30 cellular contexts compared by ENCODE assay signal in the genomic region with DNA sequence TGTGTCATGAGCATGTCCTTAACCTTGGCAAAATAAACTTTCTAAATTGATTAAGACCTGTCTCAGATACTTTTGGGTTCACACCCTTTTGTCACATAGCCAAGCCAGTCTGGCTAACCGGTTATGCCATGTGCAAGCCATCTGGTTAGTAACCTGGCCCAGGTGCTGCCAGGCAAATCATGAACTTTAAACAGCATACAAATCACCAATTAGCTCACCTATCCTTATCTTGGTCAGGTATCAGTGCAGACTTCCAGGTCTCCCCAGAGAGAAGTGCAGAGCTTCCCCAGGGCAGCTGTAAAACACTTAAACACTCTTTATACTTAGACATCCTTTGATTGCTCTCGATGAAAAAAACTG. TPM values are rescaled to one million over a fixed set of nuclear protein-coding genes. Genes with fewer than 3 reads are reported as not detected.
DNase-seq lines count a peak whose midpoint lies in the region; ATAC-seq and TF ChIP-seq lines count a peak whose summit lies in the region.
"Had no signal": no experiment of that assay in that cellular context is flagged by ENCODE, and none has a peak within 500 bp of the region (broad histone marks: within the 10 kb centered on the region; RNA-seq: fewer than 3 reads in every experiment).

No MANE protein-coding gene starts in this region.

- no peak for TF ChIP-seq CTCF in WTC11 (IDR thresholded peaks at IDR 0.05)
- no peak for TF ChIP-seq CTCF in parathyroid adenoma (IDR thresholded peaks at IDR 0.05)
- no peak for TF ChIP-seq CTCF in sigmoid colon (IDR thresholded peaks at IDR 0.05)
- TF ChIP-seq CTCF in mesothelial cell of epicardium (IDR thresholded peaks at IDR 0.05; ENCODE audit: unreplicated experiment): no peak

- TF ChIP-seq EP300 in sigmoid colon (IDR thresholded peaks at IDR 0.05): no peak

- H3K4me3 ChIP-seq in HUES6 (ENCODE audit: low read depth, low read length) (no peak overlapping the region), iPS DF 6.9 (ENCODE audit: low read length) (no peak overlapping the region), parathyroid adenoma (ENCODE audit: low read depth, low read length) (no peak overlapping the region), sigmoid colon (no peak overlapping the region)
- H3K4me3 ChIP-seq: left ventricle myocardium inferior had no signal

- peak overlapping the region; percentile 17 for H3K4me3 Mint-ChIP-seq in WTC11
- no peak overlapping the region for H3K4me3 Mint-ChIP-seq in mesothelial cell of epicardium
- H3K4me3 Mint-ChIP-seq: activated CD8-positive, alpha-beta memory T cell treated with anti-CD3 and anti-CD28 coated beads, Interleukin-2, amount 10 ng/mL, durations not matched to agents 7 days and 5 days; activated naive CD4-positive, alpha-beta T cell treated with anti-CD3 and anti-CD28 coated beads, Interleukin-2, amount 10 ng/mL, durations not matched to agents 7 days and 5 days; activated T-cell treated with anti-CD3 and anti-CD28 coated beads, Interleukin-2, amount 50 U/mL, for 72 hours had no signal

- ATAC-seq in WTC11: no peak
- ATAC-seq in HG03457 (IDR thresholded peaks at IDR 0.05; ENCODE audit: unreplicated experiment): no peak
- ATAC-seq: activated CD8-positive, alpha-beta memory T cell treated with anti-CD3 and anti-CD28 coated beads, Interleukin-2, amount 10 ng/mL, durations not matched to agents 7 days and 5 days; activated T-cell treated with anti-CD3 and anti-CD28 coated beads, Interleukin-2, amount 50 U/mL, for 72 hours; sciatic nerve had no signal

- H3K27ac ChIP-seq in HUES6 (ENCODE audit: low read depth, low read length) (peak overlapping the region; percentile 74), iPS DF 6.9 (ENCODE audit: low read length) (peak overlapping the region; percentile 35), parathyroid adenoma (no peak overlapping the region), sigmoid colon (no peak overlapping the region)
- H3K27ac ChIP-seq: left ventricle myocardium inferior had no signal

- peak overlapping the region; percentile 96 for H3K27ac Mint-ChIP-seq in WTC11
- no peak overlapping the region for H3K27ac Mint-ChIP-seq in mesothelial cell of epicardium
- H3K27ac Mint-ChIP-seq: activated CD8-positive, alpha-beta memory T cell treated with anti-CD3 and anti-CD28 coated beads, Interleukin-2, amount 10 ng/mL, durations not matched to agents 7 days and 5 days; activated naive CD4-positive, alpha-beta T cell treated with anti-CD3 and anti-CD28 coated beads, Interleukin-2, amount 10 ng/mL, durations not matched to agents 7 days and 5 days; activated T-cell treated with anti-CD3 and anti-CD28 coated beads, Interleukin-2, amount 50 U/mL, for 72 hours had no signal

- H3K4me1 Mint-ChIP-seq in WTC11 (peaks cover 81% of the 10 kb centered on the region), mesothelial cell of epicardium (peaks cover 17% of the 10 kb centered on the region)
- H3K4me1 Mint-ChIP-seq: activated CD8-positive, alpha-beta memory T cell treated with anti-CD3 and anti-CD28 coated beads, Interleukin-2, amount 10 ng/mL, durations not matched to agents 7 days and 5 days; activated naive CD4-positive, alpha-beta T cell treated with anti-CD3 and anti-CD28 coated beads, Interleukin-2, amount 10 ng/mL, durations not matched to agents 7 days and 5 days had no signal

- CTCF ChIA-PET in WTC11 (lab: Charles Lee): no interaction called here

- no peaks in the 10 kb centered on the region for H3K27me3 ChIP-seq in HUES6 (ENCODE audit: control insufficient read depth, insufficient read depth, low read length)
- no peaks in the 10 kb centered on the region for H3K27me3 ChIP-seq in iPS DF 6.9 (ENCODE audit: control insufficient read depth, insufficient read depth, low read length)
- H3K27me3 ChIP-seq in parathyroid adenoma (ENCODE audit: control insufficient read depth, insufficient read depth, low read length): no peaks in the 10 kb centered on the region
- H3K27me3 ChIP-seq in sigmoid colon: peaks cover 0 to 11% (median 0%) of the 10 kb centered on the region in 3 donors

- H3K9me3 ChIP-seq in HUES6 (ENCODE audit: control insufficient read depth, insufficient read depth, low read depth, low read length): no peaks in the 10 kb centered on the region
- H3K9me3 ChIP-seq in iPS DF 6.9 (ENCODE audit: control insufficient read depth, insufficient read depth, low read length): no peaks in the 10 kb centered on the region
- H3K9me3 ChIP-seq in parathyroid adenoma (ENCODE audit: control insufficient read depth, low read length): no peaks in the 10 kb centered on the region
- H3K9me3 ChIP-seq in sigmoid colon: no peaks in the 10 kb centered on the region
- H3K9me3 ChIP-seq: left ventricle myocardium inferior had no signal

- WGBS in iPS DF 6.9 (ENCODE audit: insufficient coverage, insufficient read length): no CpG with 5 or more reads among the region's 2 CpGs
- 11 to 68% methylated on average over 2 of the region's 2 CpGs for WGBS in sigmoid colon, 2 donors

- DNase-seq in WTC11 (ENCODE audit: low spot score) (no peak), iPS DF 6.9 (ENCODE audit: low read depth, low spot score) (no peak), sigmoid colon (no peak), mesothelial cell of epicardium (ENCODE audit: low spot score in 2 of 2, unreplicated experiment in 2 of 2) (no peak)
- no peak for DNase-seq in stimulated activated CD4-positive, alpha-beta T cell treated with anti-CD3 and anti-CD28 coated beads, Interleukin-4, amount 100 ng/mL, for 4 hours
- DNase-seq: activated CD4-positive, alpha-beta T cell treated with anti-CD3 and anti-CD28 coated beads for 48 hours; activated CD8-positive, alpha-beta memory T cell treated with anti-CD3 and anti-CD28 coated beads, Interleukin-2, amount 10 ng/mL, durations not matched to agents 7 days and 5 days; activated naive CD4-positive, alpha-beta T cell treated with anti-CD3 and anti-CD28 coated beads, Interleukin-2, amount 10 ng/mL, durations not matched to agents 7 days and 5 days; activated T-cell treated with anti-CD3 and anti-CD28 coated beads, Interleukin-2, amount 50 U/mL, for 72 hours; amniotic stem cell; C1 segment of cervical spinal cord; cortex of kidney; EL; KG1; left ventricle myocardium inferior; midbrain; MM.1S; NCI-H1417 treated with DMSO at 0.1 percent for 48 hours; NCI-H2107; posterior cingulate gyrus; stimulated activated CD8-positive, alpha-beta memory T cell treated with anti-CD3 and anti-CD28 coated beads, Interleukin-4, amount 100 ng/mL, for 48 hours; trophoblast cell had no signal

- H3K9ac ChIP-seq in HUES6 (ENCODE audit: low read length) (no peak overlapping the region), parathyroid adenoma (no peak overlapping the region)

- no peaks in the 10 kb centered on the region for H3K79me2 ChIP-seq in parathyroid adenoma

- H3K9me3 Mint-ChIP-seq in WTC11 (peaks cover 6% of the 10 kb centered on the region), mesothelial cell of epicardium (peaks cover 5% of the 10 kb centered on the region)
- H3K9me3 Mint-ChIP-seq: activated naive CD4-positive, alpha-beta T cell treated with anti-CD3 and anti-CD28 coated beads, Interleukin-2, amount 10 ng/mL, durations not matched to agents 7 days and 5 days; activated T-cell treated with anti-CD3 and anti-CD28 coated beads, Interleukin-2, amount 50 U/mL, for 72 hours had no signal

- H2AFZ ChIP-seq in parathyroid adenoma: peak overlapping the region; percentile 20

- POLR2A ChIA-PET in WTC11 (lab: Charles Lee): no interaction called here

- no peak overlapping the region for H3K4me2 ChIP-seq in parathyroid adenoma (ENCODE audit: low read length)

- no peaks in the 10 kb centered on the region for H3K27me3 Mint-ChIP-seq in WTC11 (ENCODE audit: low read depth)
- peaks cover 10% of the 10 kb centered on the region for H3K27me3 Mint-ChIP-seq in mesothelial cell of epicardium (ENCODE audit: low read depth)

- intact Hi-C loops in sigmoid colon (cut with DNase I): no loop called here

- TF ChIP-seq POLR2A in sigmoid colon (IDR thresholded peaks at IDR 0.05): no peak

- no peaks in the 10 kb centered on the region; the same call in 1 of the 2 replicates for H3K36me3 Mint-ChIP-seq in WTC11
- H3K36me3 Mint-ChIP-seq in mesothelial cell of epicardium: no peaks in the 10 kb centered on the region
- H3K36me3 Mint-ChIP-seq: activated CD8-positive, alpha-beta memory T cell treated with anti-CD3 and anti-CD28 coated beads, Interleukin-2, amount 10 ng/mL, durations not matched to agents 7 days and 5 days; activated naive CD4-positive, alpha-beta T cell treated with anti-CD3 and anti-CD28 coated beads, Interleukin-2, amount 10 ng/mL, durations not matched to agents 7 days and 5 days had no signal

- H3K4me1 ChIP-seq in HUES6 (ENCODE audit: control insufficient read depth, insufficient read depth, low read length) (peaks cover 45% of the 10 kb centered on the region), iPS DF 6.9 (ENCODE audit: control insufficient read depth, insufficient read depth, low read length) (peaks cover 13% of the 10 kb centered on the region), parathyroid adenoma (peaks cover 3% of the 10 kb centered on the region), sigmoid colon (no peaks in the 10 kb centered on the region)
- H3K4me1 ChIP-seq: left ventricle myocardium inferior had no signal

- H3K36me3 ChIP-seq in HUES6 (ENCODE audit: control insufficient read depth, insufficient read depth, low read length): no peaks in the 10 kb centered on the region
- H3K36me3 ChIP-seq in iPS DF 6.9 (ENCODE audit: control insufficient read depth, insufficient read depth, low read length): no peaks in the 10 kb centered on the region
- no peaks in the 10 kb centered on the region for H3K36me3 ChIP-seq in parathyroid adenoma (ENCODE audit: control insufficient read depth, insufficient read depth, low read length)
- H3K36me3 ChIP-seq in sigmoid colon: no peaks in the 10 kb centered on the region
- H3K36me3 ChIP-seq: left ventricle myocardium inferior had no signal

TF ChIP-seq in WTC11, 78 proteins besides CTCF, POLR2A, EP300 and RAD21:
- 0 out of 2 replicates have a peak, but pooled peaks have one; percentile 4 for TF ChIP-seq CBFB (CRISPR knock-in tag; IDR thresholded peaks at IDR 0.05; ENCODE audit: low read depth)
- TF ChIP-seq FOXP1 (CRISPR knock-in tag; IDR thresholded peaks at IDR 0.05; ENCODE audit: borderline replicate concordance): no peak
TF ChIP-seq in WTC11: peak in this region for 1.

RNA-seq across cellular contexts. Expression of gene MC5R, which starts 14.9 kb away (rescaled TPM):
- total RNA-seq in WTC11 (2021) (0.14 to 0.27 TPM (median 0.15 TPM) in 3 replicates), sigmoid colon (not detected), mesothelial cell of epicardium (not detected in 3 replicates)
- not detected for polyA plus RNA-seq in sigmoid colon
- total RNA-seq: activated T-cell treated with anti-CD3 and anti-CD28 coated beads, Interleukin-2, amount 50 U/mL, for 72 hours; left ventricle myocardium inferior; NCI-H460; sciatic nerve; SK-MEL-5; T-helper 1 cell treated with Interleukin-12 subunit alpha and Interleukin-12 subunit beta and Interleukin-4 antibody, amounts not matched to agents 30 ng/mL and 1 ng/mL, for 36 hours had no signal
- polyA plus RNA-seq: neural cell had no signal

Comparison
In these comparisons a context has a peak if more than half of its experiments do, and no peak if none do; other contexts are left out.
1. H3K27ac ChIP-seq: peak in HUES6 (single experiment) and iPS DF 6.9 (single experiment); none in parathyroid adenoma (single experiment) and sigmoid colon (0 of 4).